Comparison of ENCODE assay signal across 30 cellular contexts in the genomic region with DNA sequence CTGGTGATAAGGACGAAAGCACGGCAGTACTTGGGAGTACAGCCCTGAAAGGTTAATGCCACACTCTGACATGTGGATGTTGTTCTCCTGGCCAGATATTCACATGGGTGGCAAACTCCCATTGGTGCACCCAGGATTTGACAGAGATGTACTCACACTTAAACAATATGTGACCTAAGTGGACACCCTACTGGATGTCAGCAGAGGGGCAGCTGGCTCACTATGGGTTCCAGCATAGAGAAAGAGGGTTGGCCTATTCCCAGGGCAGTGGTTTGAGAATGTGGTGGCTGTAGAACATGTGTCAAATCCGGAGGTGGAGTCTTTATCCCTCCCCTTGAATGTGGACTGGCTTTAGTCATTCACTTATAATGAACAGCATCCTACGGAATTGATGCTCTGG.
"Had no signal": no experiment of that assay in that cellular context is flagged by ENCODE, and none has a peak within 500 bp of the region (broad histone marks: within the 10 kb centered on the region; RNA-seq: fewer than 3 reads in every experiment).

No MANE protein-coding gene starts in this region.

- H3K27me3 ChIP-seq: colonic mucosa, gastrocnemius medialis, left lung had no signal

- H3K27ac ChIP-seq: colonic mucosa, epithelial cell of prostate, esophagus squamous epithelium, gastrocnemius medialis, heart right ventricle, left lung, lower lobe of right lung had no signal

- H3K9me3 ChIP-seq: colonic mucosa, esophagus squamous epithelium, gastrocnemius medialis, left lung, lower lobe of right lung, mucosa of descending colon had no signal

- H3K9me3 Mint-ChIP-seq: dendritic cell treated with granulocyte-macrophage colony-stimulating factor and Interleukin-4, amounts not matched to agents 40 ng/mL and 50 ng/mL, for 4 days; effector memory CD8-positive, alpha-beta T cell; mesothelial cell of epicardium had no signal

- H3K4me1 ChIP-seq: colonic mucosa, gastrocnemius medialis, heart right ventricle had no signal

- ATAC-seq: effector memory CD8-positive, alpha-beta T cell; esophagus mucosa; gastrocnemius medialis; heart right ventricle; left cardiac atrium; left lung; left ventricle myocardium superior; lower lobe of right lung; mucosa of descending colon; naive thymus-derived CD8-positive, alpha-beta T cell had no signal

- FAIRE-seq: endometrium, endothelial cell of umbilical vein, islet of Langerhans, keratinocyte had no signal

- DNase-seq: colonic mucosa; cortex of kidney; effector CD8-positive, alpha-beta T cell; effector memory CD8-positive, alpha-beta T cell; endodermal cell; erythroblast; esophagus squamous epithelium; foreskin fibroblast; foreskin melanocyte; gastrocnemius medialis; glutamatergic neuron; head of caudate nucleus; heart right ventricle; hippocampal formation; left cardiac atrium; left lung; left ventricle myocardium superior; lower lobe of right lung; mesenchymal stem cell; mucosa of descending colon; naive B cell; naive thymus-derived CD8-positive, alpha-beta T cell had no signal

- H3K27ac Mint-ChIP-seq: dendritic cell treated with granulocyte-macrophage colony-stimulating factor and Interleukin-4, amounts not matched to agents 40 ng/mL and 50 ng/mL, for 4 days; effector memory CD8-positive, alpha-beta T cell; endodermal cell; mesothelial cell of epicardium; naive thymus-derived CD8-positive, alpha-beta T cell had no signal

- H3K4me1 Mint-ChIP-seq: naive B cell; naive thymus-derived CD8-positive, alpha-beta T cell had no signal

- H3K4me3 Mint-ChIP-seq: dendritic cell treated with granulocyte-macrophage colony-stimulating factor and Interleukin-4, amounts not matched to agents 40 ng/mL and 50 ng/mL, for 4 days; effector memory CD8-positive, alpha-beta T cell; endodermal cell; mesothelial cell of epicardium; naive thymus-derived CD8-positive, alpha-beta T cell had no signal

- H3K36me3 Mint-ChIP-seq: mesothelial cell of epicardium; naive B cell; naive thymus-derived CD8-positive, alpha-beta T cell had no signal

- H3K36me3 ChIP-seq: colonic mucosa, esophagus squamous epithelium, gastrocnemius medialis, heart right ventricle, left lung, lower lobe of right lung had no signal

- H3K4me3 ChIP-seq: colonic mucosa, esophagus squamous epithelium, gastrocnemius medialis, heart right ventricle, left lung, lower lobe of right lung, mucosa of descending colon had no signal
